In genomic region chr13:44989071-44989889, GRCh38 we compare ENCODE assay signal across 8 cellular contexts. TPM values are rescaled to one million over a fixed set of nuclear protein-coding genes. Genes with fewer than 3 reads are reported as not detected.
DNase-seq lines count a peak whose midpoint lies in the region; ATAC-seq lines count a peak whose summit lies in the region.

Gene GPALPP1 (plus strand): TSS chr13:44989538. CDS start chr13:44989655, 117 bp downstream.
Gene NUFIP1 (minus strand): TSS chr13:44989471. CDS start chr13:44989436, 35 bp downstream.

- peaks cover 18% of the 10 kb centered on the region for H3K36me3 Mint-ChIP-seq in activated CD4-positive, alpha-beta T cell treated with anti-CD3 and anti-CD28 coated beads, Interleukin-2, amount 10 ng/mL, durations not matched to agents 7 days and 5 days (ENCODE audit: low read depth)
- H3K36me3 Mint-ChIP-seq in dendritic cell treated with granulocyte-macrophage colony-stimulating factor and Interleukin-4, amounts not matched to agents 40 ng/mL and 50 ng/mL, for 4 days (ENCODE audit: low read depth) = peaks cover 36% of the 10 kb centered on the region

- peak within 1 kb of the TSS; percentile 84 for H3K4me3 ChIP-seq in BLaER1

- peak within 1 kb of the TSS; percentile 96 for H3K4me2 ChIP-seq in BLaER1

- peaks cover 27% of the 10 kb centered on the region for H3K36me3 ChIP-seq in BLaER1

- POLR2A ChIA-PET in activated CD4-positive, alpha-beta T cell treated with anti-CD3 and anti-CD28 coated beads, Interleukin-2, amount 10 ng/mL, durations not matched to agents 7 days and 5 days (lab: Charles Lee) = no interaction called here

- H3K27ac Mint-ChIP-seq in activated CD4-positive, alpha-beta T cell treated with anti-CD3 and anti-CD28 coated beads, Interleukin-2, amount 10 ng/mL, durations not matched to agents 7 days and 5 days = peak within 1 kb of the TSS; percentile 99
- peak within 1 kb of the TSS; percentile 96 for H3K27ac Mint-ChIP-seq in dendritic cell treated with granulocyte-macrophage colony-stimulating factor and Interleukin-4, amounts not matched to agents 40 ng/mL and 50 ng/mL, for 4 days

- H4K20me1 ChIP-seq in BLaER1 = peaks cover 52% of the 10 kb centered on the region

- ATAC-seq in HG03457 (IDR thresholded peaks at IDR 0.05; ENCODE audit: unreplicated experiment) = peak; percentile 87
- ATAC-seq in left lobe of liver = peak; percentile 98

- peak within 1 kb of the TSS; percentile 84 for H3K27ac ChIP-seq in BLaER1

- intact Hi-C loops in dendritic cell treated with granulocyte-macrophage colony-stimulating factor and Interleukin-4, amounts not matched to agents 40 ng/mL and 50 ng/mL, for 4 days (cut with micrococcal nuclease) = loop anchor here (1.0 kb wide), 1 partner anchor 71 kb away; no protein-coding TSS in a partner anchor

- no peaks in the 10 kb centered on the region for H3K9me3 ChIP-seq in BLaER1

- no peaks in the 10 kb centered on the region for H3K27me3 ChIP-seq in BLaER1

- no peaks in the 10 kb centered on the region for H3K27me3 Mint-ChIP-seq in activated CD4-positive, alpha-beta T cell treated with anti-CD3 and anti-CD28 coated beads, Interleukin-2, amount 10 ng/mL, durations not matched to agents 7 days and 5 days
- H3K27me3 Mint-ChIP-seq in dendritic cell treated with granulocyte-macrophage colony-stimulating factor and Interleukin-4, amounts not matched to agents 40 ng/mL and 50 ng/mL, for 4 days = no peaks in the 10 kb centered on the region

- H3K4me1 ChIP-seq in BLaER1 = peaks cover 40% of the 10 kb centered on the region

- H3K4me3 Mint-ChIP-seq in activated CD4-positive, alpha-beta T cell treated with anti-CD3 and anti-CD28 coated beads, Interleukin-2, amount 10 ng/mL, durations not matched to agents 7 days and 5 days = peak within 1 kb of the TSS; percentile 99
- peak within 1 kb of the TSS; percentile 95 for H3K4me3 Mint-ChIP-seq in dendritic cell treated with granulocyte-macrophage colony-stimulating factor and Interleukin-4, amounts not matched to agents 40 ng/mL and 50 ng/mL, for 4 days

- peaks cover 48% of the 10 kb centered on the region for H3K4me1 Mint-ChIP-seq in activated CD4-positive, alpha-beta T cell treated with anti-CD3 and anti-CD28 coated beads, Interleukin-2, amount 10 ng/mL, durations not matched to agents 7 days and 5 days
- peaks cover 33% of the 10 kb centered on the region for H3K4me1 Mint-ChIP-seq in dendritic cell treated with granulocyte-macrophage colony-stimulating factor and Interleukin-4, amounts not matched to agents 40 ng/mL and 50 ng/mL, for 4 days (ENCODE audit: low read depth)

- CTCF ChIA-PET in activated CD4-positive, alpha-beta T cell treated with anti-CD3 and anti-CD28 coated beads, Interleukin-2, amount 10 ng/mL, durations not matched to agents 7 days and 5 days (lab: Charles Lee) = no interaction called here

- peak within 1 kb of the TSS; percentile 90 for H3K9ac ChIP-seq in BLaER1

- DNase-seq in GM19240 (ENCODE audit: insufficient read length, low spot score) (peak; percentile 82), NCI-H526 (lab: John Stamatoyannopoulos, UW) (peak; percentile 92 to 98), left lobe of liver (ENCODE audit: low spot score) (peak; percentile 93)
- DNase-seq in activated CD4-positive, alpha-beta T cell treated with anti-CD3 and anti-CD28 coated beads, Interleukin-2, amount 10 ng/mL, durations not matched to agents 7 days and 5 days = peak; percentile 96
- DNase-seq in stimulated activated CD4-positive, alpha-beta T cell treated with anti-CD3 and anti-CD28 coated beads, Interleukin-2, amount 100 ng/mL, for 24 hours = peak; percentile 93 to 95

- no peaks in the 10 kb centered on the region for H3K9me3 Mint-ChIP-seq in activated CD4-positive, alpha-beta T cell treated with anti-CD3 and anti-CD28 coated beads, Interleukin-2, amount 10 ng/mL, durations not matched to agents 7 days and 5 days
- H3K9me3 Mint-ChIP-seq in dendritic cell treated with granulocyte-macrophage colony-stimulating factor and Interleukin-4, amounts not matched to agents 40 ng/mL and 50 ng/mL, for 4 days = no peaks in the 10 kb centered on the region

RNA-seq across cellular contexts. Expression of gene GPALPP1, which starts in this region (rescaled TPM):
- total RNA-seq in activated CD4-positive, alpha-beta T cell treated with anti-CD3 and anti-CD28 coated beads, Interleukin-2, amount 10 ng/mL, durations not matched to agents 7 days and 5 days = 10 to 100 TPM; 31.8 to 34.1 TPM
- total RNA-seq in left lobe of liver = 7.4 TPM

RNA-seq across cellular contexts. Expression of gene NUFIP1, which starts in this region (rescaled TPM):
- 1 to 10 TPM; 5.2 to 6.0 TPM for total RNA-seq in activated CD4-positive, alpha-beta T cell treated with anti-CD3 and anti-CD28 coated beads, Interleukin-2, amount 10 ng/mL, durations not matched to agents 7 days and 5 days
- 1.6 TPM for total RNA-seq in left lobe of liver

Comparison
In these comparisons a context has a peak if more than half of its experiments do, and no peak if none do; other contexts are left out.
1. Peak in every context shown above with its lines: DNase-seq, ATAC-seq, H3K4me3 ChIP-seq and H3K27ac ChIP-seq.